In genomic region chr7:108290344-108291134, GRCh38 we compare ENCODE assay signal across 18 cellular contexts.
DNase-seq lines count a peak whose midpoint lies in the region; ATAC-seq and TF ChIP-seq lines count a peak whose summit lies in the region.
"Had no signal": no experiment of that assay in that cellular context is flagged by ENCODE, and none has a peak within 500 bp of the region (broad histone marks: within the 10 kb centered on the region; RNA-seq: fewer than 3 reads in every experiment).

No MANE protein-coding gene starts in this region.

- TF ChIP-seq CTCF in fibroblast of pulmonary artery (IDR thresholded peaks at IDR 0.05; ENCODE audit: low read length, missing control alignments): no peak
- no peak for TF ChIP-seq CTCF in type B pancreatic cell (conservative IDR thresholded peaks at IDR 0.05)

- H3K4me1 Mint-ChIP-seq in type B pancreatic cell (ENCODE audit: unreplicated experiment): peaks cover 21% of the 10 kb centered on the region
- H3K4me1 Mint-ChIP-seq: immature natural killer cell had no signal

- H3K36me3 Mint-ChIP-seq in type B pancreatic cell: no peaks in the 10 kb centered on the region
- H3K36me3 Mint-ChIP-seq: activated CD4-positive, alpha-beta memory T cell treated with anti-CD3 and anti-CD28 coated beads for 36 hours; immature natural killer cell had no signal

- H3K9me3 Mint-ChIP-seq in type B pancreatic cell: no peaks in the 10 kb centered on the region
- H3K9me3 Mint-ChIP-seq: activated CD4-positive, alpha-beta memory T cell treated with anti-CD3 and anti-CD28 coated beads for 36 hours; activated T-cell treated with anti-CD3 and anti-CD28 coated beads, Interleukin-2, amount 50 U/mL, for 4 hours; CD8-positive, alpha-beta T cell; nephron progenitor cell had no signal

- peak overlapping the region; percentile 30 for H3K4me3 ChIP-seq in fibroblast of pulmonary artery (replicated peaks; ENCODE audit: low read depth, low read length)

- H3K27me3 Mint-ChIP-seq in type B pancreatic cell: no peaks in the 10 kb centered on the region

- ATAC-seq in Right ventricle myocardium superior (ENCODE audit: poor library complexity) (peak; percentile 15), left ventricle myocardium superior (no peak), SK-N-SH treated with all-trans-retinoic acid at 6 μM for 48 hours (peak; percentile 67), GM18511 (IDR thresholded peaks at IDR 0.05; ENCODE audit: unreplicated experiment) (no peak), HG03354 (IDR thresholded peaks at IDR 0.05; ENCODE audit: poor library complexity, severe bottlenecking, unreplicated experiment) (no peak), HG02973 (IDR thresholded peaks at IDR 0.05; ENCODE audit: unreplicated experiment) (no peak)
- ATAC-seq: activated naive CD8-positive, alpha-beta T cell treated with anti-CD3 and anti-CD28 coated beads, Interleukin-2, amount 50 U/mL, for 24 hours; activated T-cell treated with anti-CD3 and anti-CD28 coated beads, Interleukin-2, amount 50 U/mL, for 4 hours; CD8-positive, alpha-beta T cell; Panc1 had no signal

- H3K27ac Mint-ChIP-seq in type B pancreatic cell: no peak overlapping the region
- H3K27ac Mint-ChIP-seq: activated CD4-positive, alpha-beta memory T cell treated with anti-CD3 and anti-CD28 coated beads for 36 hours; activated naive CD8-positive, alpha-beta T cell treated with anti-CD3 and anti-CD28 coated beads, Interleukin-2, amount 50 U/mL, for 24 hours; CD8-positive, alpha-beta T cell; immature natural killer cell; nephron progenitor cell had no signal

- DNase-seq in Right ventricle myocardium superior (no peak), left ventricle myocardium superior (no peak), fibroblast of pulmonary artery (ENCODE audit: low read depth) (peak; percentile 44), type B pancreatic cell (ENCODE audit: extremely low spot score, unreplicated experiment) (no peak)
- DNase-seq: activated CD4-positive, alpha-beta memory T cell treated with anti-CD3 and anti-CD28 coated beads for 36 hours; activated naive CD8-positive, alpha-beta T cell treated with anti-CD3 and anti-CD28 coated beads, Interleukin-2, amount 50 U/mL, for 24 hours; activated T-cell treated with anti-CD3 and anti-CD28 coated beads, Interleukin-2, amount 50 U/mL, for 4 hours; CD8-positive, alpha-beta T cell; immature natural killer cell; mesenchymal stem cell; NCI-H1436; nephron progenitor cell; stimulated activated CD4-positive, alpha-beta T cell treated with anti-CD3 and anti-CD28 coated beads, Interleukin-15, amount 100 ng/mL, for 24 hours had no signal

- peak overlapping the region; percentile 48 for H3K4me3 Mint-ChIP-seq in type B pancreatic cell
- H3K4me3 Mint-ChIP-seq: activated CD4-positive, alpha-beta memory T cell treated with anti-CD3 and anti-CD28 coated beads for 36 hours; activated naive CD8-positive, alpha-beta T cell treated with anti-CD3 and anti-CD28 coated beads, Interleukin-2, amount 50 U/mL, for 24 hours; activated T-cell treated with anti-CD3 and anti-CD28 coated beads, Interleukin-2, amount 50 U/mL, for 4 hours; CD8-positive, alpha-beta T cell; immature natural killer cell; nephron progenitor cell had no signal

- intact Hi-C loops in Right ventricle myocardium superior (cut with DNase I) (no loop called here), left ventricle myocardium superior (cut with micrococcal nuclease) (no loop called here)

TF ChIP-seq in SK-N-SH treated with all-trans-retinoic acid at 6 μM for 48 hours, 23 proteins besides CTCF, POLR2A, EP300 and RAD21:
- TF ChIP-seq ZNF8 (CRISPR knock-in tag; IDR thresholded peaks at IDR 0.05) (peak; percentile 94), ARNTL (CRISPR knock-in tag; IDR thresholded peaks at IDR 0.05; ENCODE audit: borderline replicate concordance, low read depth) (no peak)

Comparison
In these comparisons a context has a peak if more than half of its experiments do, and no peak if none do; other contexts are left out.
1. ATAC-seq: peak in Right ventricle myocardium superior (single experiment) and SK-N-SH treated with all-trans-retinoic acid at 6 μM for 48 hours (single experiment); none in left ventricle myocardium superior (single experiment), GM18511 (single experiment), HG03354 (single experiment) and HG02973 (single experiment).